26 cellular contexts compared by ENCODE assay signal in genomic region chr5:104045987-104046386, GRCh38.
"Had no signal": no experiment of that assay in that cellular context is flagged by ENCODE, and none has a peak within 500 bp of the region (broad histone marks: within the 10 kb centered on the region; RNA-seq: fewer than 3 reads in every experiment).

No MANE protein-coding gene starts in this region.

- H3K36me3 Mint-ChIP-seq: activated naive CD8-positive, alpha-beta T cell; mesothelial cell of epicardium; natural killer cell had no signal

- H3K27me3 Mint-ChIP-seq: activated B cell treated with CpG ODN at 0.5 μM for 24 hours; activated CD4-positive, alpha-beta T cell treated with anti-CD3 and anti-CD28 coated beads for 36 hours; activated naive CD8-positive, alpha-beta T cell; stimulated activated naive CD8-positive, alpha-beta T cell treated with anti-CD3 and anti-CD28 coated beads, Interleukin-15, Interleukin-2, amounts not matched to agents 100 ng/mL and 50 ng/mL, for 24 hours had no signal

- ATAC-seq: activated CD4-positive, alpha-beta T cell treated with anti-CD3 and anti-CD28 coated beads for 36 hours; activated T-cell treated with anti-CD3 and anti-CD28 coated beads, Interleukin-2, amount 50 U/mL, for 4 hours; foreskin keratinocyte; natural killer cell; right cardiac atrium had no signal

- H3K4me3 ChIP-seq: ovary, prostate gland, transverse colon, uterus had no signal

- H3K4me3 Mint-ChIP-seq: activated B cell treated with CpG ODN at 0.5 μM for 24 hours; activated CD4-positive, alpha-beta T cell treated with anti-CD3 and anti-CD28 coated beads for 36 hours; activated naive CD8-positive, alpha-beta T cell; activated T-cell treated with anti-CD3 and anti-CD28 coated beads, Interleukin-2, amount 50 U/mL, for 4 hours; mesothelial cell of epicardium; natural killer cell; stimulated activated naive CD8-positive, alpha-beta T cell treated with anti-CD3 and anti-CD28 coated beads, Interleukin-15, Interleukin-2, amounts not matched to agents 100 ng/mL and 50 ng/mL, for 24 hours had no signal

- H3K9me3 ChIP-seq: ovary, prostate gland, transverse colon, uterus had no signal

- H3K4me1 ChIP-seq: foreskin keratinocyte, prostate gland, transverse colon, uterus had no signal

- H3K27me3 ChIP-seq: foreskin keratinocyte, ovary, transverse colon, uterus had no signal

- H3K27ac ChIP-seq: foreskin keratinocyte, ovary, prostate gland, transverse colon, uterus had no signal

- H3K27ac Mint-ChIP-seq: activated B cell treated with CpG ODN at 0.5 μM for 24 hours; activated CD4-positive, alpha-beta T cell treated with anti-CD3 and anti-CD28 coated beads for 36 hours; activated naive CD8-positive, alpha-beta T cell; activated T-helper 2 cell treated with anti-CD3 and anti-CD28 coated beads, Interferon-gamma antibody, Interleukin-2, Interleukin-4, amounts not matched to agents 10 μg/mL and 5 μg/mL and 100 μg/mL, durations not matched to agents 14 hours and 24 hours and 36 hours; mesothelial cell of epicardium; natural killer cell; stimulated activated naive CD8-positive, alpha-beta T cell treated with anti-CD3 and anti-CD28 coated beads, Interleukin-15, Interleukin-2, amounts not matched to agents 100 ng/mL and 50 ng/mL, for 24 hours had no signal

- FAIRE-seq: astrocyte, colon, keratinocyte had no signal

- H3K4me1 Mint-ChIP-seq: activated B cell treated with CpG ODN at 0.5 μM for 24 hours; activated CD4-positive, alpha-beta T cell treated with anti-CD3 and anti-CD28 coated beads for 36 hours; natural killer cell had no signal

- DNase-seq: activated B cell treated with CpG ODN at 0.5 μM for 24 hours; activated CD4-positive, alpha-beta T cell treated with anti-CD3 and anti-CD28 coated beads for 36 hours; activated CD4-positive, alpha-beta T cell treated with anti-CD3 and anti-CD28 coated beads, Interleukin-2, amount 50 U/mL, for 4 hours; activated CD8-positive, alpha-beta memory T cell treated with anti-CD3 and anti-CD28 coated beads, Interleukin-2, amount 50 U/mL, for 48 hours; activated naive CD4-positive, alpha-beta T cell; activated T-cell treated with anti-CD3 and anti-CD28 coated beads, Interleukin-2, amount 50 U/mL, for 4 hours; central memory CD4-positive, alpha-beta T cell; effector memory CD4-positive, alpha-beta T cell; foreskin keratinocyte; natural killer cell; ovary; right cardiac atrium; stimulated activated CD4-positive, alpha-beta T cell treated with anti-CD3 and anti-CD28 coated beads, Interleukin-12 subunit alpha, Interleukin-12 subunit beta, amount 100 ng/mL, for 4 hours; stimulated activated CD4-positive, alpha-beta T cell treated with anti-CD3 and anti-CD28 coated beads, Interleukin-4, amount 100 ng/mL, for 4 hours; substantia nigra; T1000; transverse colon; uterus had no signal

- H3K36me3 ChIP-seq: ovary, prostate gland, transverse colon, uterus had no signal
